12 cellular contexts compared by ENCODE assay signal in the genomic region with DNA sequence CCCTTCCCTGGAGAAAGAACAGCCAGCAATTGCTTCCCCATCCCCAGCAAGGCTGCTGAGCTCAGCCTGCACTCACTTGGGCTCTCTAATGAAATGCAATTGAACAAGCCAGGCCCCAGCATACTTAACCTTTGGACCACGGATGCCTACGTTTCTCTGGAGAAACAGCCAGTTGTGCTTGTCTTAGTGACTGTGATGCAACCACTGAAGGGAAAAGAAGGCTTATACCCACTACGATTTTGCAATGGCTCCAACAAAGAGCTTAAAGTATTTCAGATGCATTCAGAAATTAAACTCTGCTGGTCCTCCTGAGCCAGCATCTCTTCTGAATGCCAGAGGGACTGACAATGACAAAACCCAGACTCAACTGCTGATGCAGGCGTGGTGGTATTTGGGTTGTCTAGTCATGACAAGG. TPM values are rescaled to one million over a fixed set of nuclear protein-coding genes. Genes with fewer than 3 reads are reported as not detected.
DNase-seq lines count a peak whose midpoint lies in the region; ATAC-seq lines count a peak whose summit lies in the region.
"Had no signal": no experiment of that assay in that cellular context is flagged by ENCODE, and none has a peak within 500 bp of the region (broad histone marks: within the 10 kb centered on the region; RNA-seq: fewer than 3 reads in every experiment).

No MANE protein-coding gene starts in this region.

- H3K36me3 ChIP-seq in stomach smooth muscle (ENCODE audit: control insufficient read depth in 2 of 2, insufficient read depth in 2 of 2, low read length in 2 of 2), result no peaks in the 10 kb centered on the region

- no peaks in the 10 kb centered on the region for H3K27me3 ChIP-seq in stomach smooth muscle (ENCODE audit: control insufficient read depth in 1 of 2, insufficient read depth in 2 of 2, low read length in 2 of 2)

- H3K27ac ChIP-seq in stomach smooth muscle (ENCODE audit: low read length), result peak overlapping the region; percentile 53

- intact Hi-C loops in Right ventricle myocardium inferior (cut with DNase I), result no loop called here
- intact Hi-C loops in cardiac septum (cut with DNase I), result no loop called here

- H3K4me1 ChIP-seq in stomach smooth muscle (ENCODE audit: control insufficient read depth, insufficient read depth, low read length), result peaks cover 11% of the 10 kb centered on the region

- DNase-seq in Right ventricle myocardium inferior (ENCODE audit: missing footprints) (no peak), cardiac septum (ENCODE audit: low spot score) (no peak), amniotic epithelial cell (ENCODE audit: low read depth) (peak; percentile 88), left kidney (ENCODE audit: low read depth, low spot score) (peak; percentile 50), H4 (ENCODE audit: low spot score) (no peak), HK-2 (ENCODE audit: unreplicated experiment) (no peak)
- DNase-seq: activated CD4-positive, alpha-beta T cell treated with anti-CD3 and anti-CD28 coated beads for 48 hours; EL; NCI-H524 treated with DMSO at 0.1 percent for 48 hours; nephron progenitor cell had no signal

- no peak overlapping the region for H3K4me3 ChIP-seq in stomach smooth muscle (ENCODE audit: low read length in 2 of 2)

- no peak overlapping the region for H3K9ac ChIP-seq in stomach smooth muscle (ENCODE audit: low read length in 2 of 2)

- peak; percentile 20 for ATAC-seq in Right ventricle myocardium inferior
- ATAC-seq in GM18909 (IDR thresholded peaks at IDR 0.05; ENCODE audit: poor library complexity, unreplicated experiment), result no peak

- no peaks in the 10 kb centered on the region for H3K9me3 ChIP-seq in stomach smooth muscle (ENCODE audit: control insufficient read depth in 2 of 2, low read length in 2 of 2)

RNA-seq across cellular contexts. Expression of a gene that starts 51.3 kb away (rescaled TPM):
- total RNA-seq in Right ventricle myocardium inferior (6.0 TPM), cardiac septum (10.6 TPM)
- total RNA-seq in H4 (2014; rRNA removed; shearing (Covaris generic)), result 6.2 and 10.6 TPM in 2 replicates

Comparison
In these comparisons a context has a peak if more than half of its experiments do, and no peak if none do; other contexts are left out.
1. DNase-seq: peak in amniotic epithelial cell (single experiment) and left kidney (single experiment); none in Right ventricle myocardium inferior (single experiment), cardiac septum (single experiment), H4 (single experiment) and HK-2 (single experiment).